Comparison of ENCODE assay signal across 8 cellular contexts in the genomic region with DNA sequence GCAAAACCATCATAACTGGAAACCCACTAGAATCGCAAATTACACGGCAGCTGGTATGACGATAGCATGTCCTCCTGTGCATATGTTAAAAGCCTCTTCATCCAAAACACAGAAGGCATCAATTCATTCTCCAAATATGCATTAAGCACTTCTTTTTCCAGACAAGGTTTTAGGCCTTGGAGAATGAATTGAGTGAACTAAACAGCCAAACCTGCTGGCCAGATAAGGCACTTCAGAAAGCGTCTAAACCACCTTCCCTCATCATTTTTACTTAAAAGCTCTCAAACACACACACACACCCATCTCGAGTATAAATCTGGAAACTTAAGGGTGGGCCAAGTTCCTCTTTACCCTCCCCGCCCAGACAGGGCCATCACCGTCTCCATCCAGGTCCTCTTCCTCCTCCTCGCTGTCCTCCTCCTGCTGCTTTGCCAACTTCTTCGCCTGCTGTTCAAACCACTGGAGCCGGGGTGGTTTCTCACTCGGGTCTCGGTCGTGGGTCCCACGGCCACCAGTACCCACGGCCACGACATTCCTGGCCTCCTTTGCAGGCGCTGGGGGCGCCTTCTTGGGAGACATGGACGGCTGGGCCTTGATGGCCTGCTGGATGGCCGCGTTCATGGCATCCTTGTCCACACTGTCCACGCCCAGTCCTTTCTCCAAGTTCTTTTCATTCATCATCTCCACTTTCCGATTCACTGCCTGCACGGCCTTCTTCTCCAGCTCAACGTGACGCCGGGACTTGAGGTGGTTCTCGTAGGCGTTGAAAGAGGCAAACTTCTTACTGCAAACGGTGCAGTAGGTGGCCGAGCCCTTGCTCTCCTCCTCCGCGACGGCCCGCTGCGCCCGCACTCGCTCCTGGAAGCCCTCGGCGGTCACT. TPM values are rescaled to one million over a fixed set of nuclear protein-coding genes. Genes with fewer than 3 reads are reported as not detected.
DNase-seq lines count a peak whose midpoint lies in the region; ATAC-seq and TF ChIP-seq lines count a peak whose summit lies in the region.

No MANE protein-coding gene starts in this region.

- peaks cover 96% of the 10 kb centered on the region for H3K79me2 ChIP-seq in PC-3 (ENCODE audit: low read length)

- DNase-seq in PC-3 (no peak), mucosa of descending colon (peak in 2 of 3 donors; percentile 30 to 60), NCI-H510A (lab: John Stamatoyannopoulos, UW) (no peak), SHP77 treated with DMSO at 0.1 percent for 48 hours (lab: John Stamatoyannopoulos, UW) (no peak), superior temporal gyrus (ENCODE audit: extremely low spot score) (no peak)
- peak; percentile 2 for DNase-seq in effector CD4-positive, alpha-beta T cell

- H3K4me3 ChIP-seq in GM12875 (ENCODE audit: low read depth, low read length) (peak overlapping the region; percentile 88), PC-3 (ENCODE audit: low read length) (peak overlapping the region; percentile 80), mucosa of descending colon (peak overlapping the region; percentile 88)

- TF ChIP-seq CTCF in GM12875 (IDR thresholded peaks at IDR 0.05; ENCODE audit: borderline replicate concordance, insufficient read depth, low read depth, low read length), result 0 out of 2 replicates have a peak, but pooled peaks have one; percentile 0
- peak; percentile 33 for TF ChIP-seq CTCF in PC-3 (conservative IDR thresholded peaks at IDR 0.05; ENCODE audit: low read depth, low read length)
- no peak for TF ChIP-seq CTCF in mucosa of descending colon (IDR thresholded peaks at IDR 0.05)

- H3K36me3 ChIP-seq in PC-3 (ENCODE audit: low read depth, low read length), result peaks cover 37% of the 10 kb centered on the region
- peaks cover 5% of the 10 kb centered on the region for H3K36me3 ChIP-seq in mucosa of descending colon (ENCODE audit: low read depth)

- H3K9me3 ChIP-seq in PC-3 (ENCODE audit: low read length), result no peaks in the 10 kb centered on the region
- no peaks in the 10 kb centered on the region for H3K9me3 ChIP-seq in mucosa of descending colon

- no peaks in the 10 kb centered on the region for H3K27me3 ChIP-seq in PC-3 (ENCODE audit: low read length)

- ATAC-seq in PC-3 (peak; percentile 3; the same call in 1 of the 2 replicates), mucosa of descending colon (peak; percentile 13), GM21423 (IDR thresholded peaks at IDR 0.05; ENCODE audit: unreplicated experiment) (no peak)

- H3K4me1 ChIP-seq in PC-3 (ENCODE audit: insufficient read depth, low read length) (peaks cover 50% of the 10 kb centered on the region), mucosa of descending colon (ENCODE audit: low read depth) (peaks cover 33% of the 10 kb centered on the region)

- H3K27ac ChIP-seq in PC-3 (ENCODE audit: low read length), result no peak overlapping the region

- POLR2A ChIA-PET in PC-3 (lab: Charles Lee; ENCODE audit: unreplicated experiment), result interaction anchor here (0.6 kb wide), 1 partner anchor 547 kb away, joined by 3 read pairs; no protein-coding TSS in a partner anchor

- BruUV-seq in PC-3 (replicated peaks; lab: Mats Ljungman, UMichigan), result TSS peak; percentile 81

- peaks cover 39% of the 10 kb centered on the region for H4K20me1 ChIP-seq in PC-3 (ENCODE audit: low read length)

- intact Hi-C loops in PC-3 (cut with micrococcal nuclease) (no loop called here), mucosa of descending colon (cut with DNase I, micrococcal nuclease) (no loop called here)

- H3K9ac ChIP-seq in PC-3 (ENCODE audit: low read length), result peak overlapping the region; percentile 83

- CTCF ChIA-PET in PC-3 (lab: Charles Lee), result no interaction called here

- peak overlapping the region; percentile 83 for H2AFZ ChIP-seq in PC-3 (ENCODE audit: low read length)

- no peaks in the 10 kb centered on the region for H3K9me2 ChIP-seq in PC-3 (replicated peaks; ENCODE audit: low read length)

- H3F3A ChIP-seq in PC-3 (ENCODE audit: low read length, unreplicated experiment), result no peaks in the 10 kb centered on the region

- H3K4me2 ChIP-seq in PC-3 (ENCODE audit: low read length), result peak overlapping the region; percentile 88

RNA-seq across cellular contexts. Expression of gene ZNF622, which starts 0.7 kb away (rescaled TPM):
- total RNA-seq in PC-3 (2014; rRNA removed) (76.9 and 98.3 TPM in 2 replicates), mucosa of descending colon (10 to 100 TPM; 34.1 to 48.5 (median 38.4) TPM)

Comparison
In these comparisons a context has a peak if more than half of its experiments do, and no peak if none do; other contexts are left out.
1. DNase-seq: peak in effector CD4-positive, alpha-beta T cell (single experiment) and mucosa of descending colon (2 of 3); none in PC-3 (single experiment), NCI-H510A (single experiment), SHP77 treated with DMSO at 0.1 percent for 48 hours (single experiment) and superior temporal gyrus (single experiment).
2. Peak in every context shown above with its lines, with median percentiles within 50 percentile points of each other: H3K4me3 ChIP-seq.